Comparison of ENCODE assay signal across 37 cellular contexts in the genomic region with DNA sequence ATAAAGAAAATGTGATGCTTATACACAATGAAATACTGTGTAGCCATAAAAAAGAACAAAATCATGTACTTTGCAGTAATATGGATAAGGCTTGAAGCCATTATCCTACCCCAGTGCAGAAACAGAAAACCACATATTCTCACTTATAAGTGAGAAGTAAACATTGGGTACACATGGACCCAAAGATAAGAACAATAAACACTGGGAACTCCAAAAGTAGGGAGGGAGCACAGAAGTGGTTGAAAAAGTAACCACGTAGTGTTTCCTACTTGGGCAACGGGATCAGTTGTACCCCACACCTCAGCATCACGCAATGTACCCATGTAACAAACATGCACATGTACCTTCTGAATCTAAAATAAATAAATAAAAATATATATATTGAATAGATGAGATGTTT.
"Had no signal": no experiment of that assay in that cellular context is flagged by ENCODE, and none has a peak within 500 bp of the region (broad histone marks: within the 10 kb centered on the region; RNA-seq: fewer than 3 reads in every experiment).

No MANE protein-coding gene starts in this region.

- H3K27me3 ChIP-seq: MG63 had no signal

- H3K4me3 ChIP-seq: MG63 had no signal

- DNase-seq: Karpas-422, Kasumi-1, MG63, MM.1S, MV-4-11, NCI-H1048, NCI-H1092, NCI-H1092 treated with DMSO at 0.1 percent for 48 hours, NCI-H1105, NCI-H1105 treated with DMSO at 0.1 percent for 48 hours, NCI-H1417, NCI-H1417 treated with DMSO at 0.1 percent for 48 hours, NCI-H1436, NCI-H1436 treated with DMSO at 0.1 percent for 48 hours, NCI-H146, NCI-H1694, NCI-H1694 treated with DMSO at 0.1 percent for 48 hours, NCI-H187 treated with DMSO at 0.1 percent for 48 hours, NCI-H1930, NCI-H2029, NCI-H2029 treated with DMSO at 0.1 percent for 48 hours, NCI-H2081, NCI-H2081 treated with DMSO at 0.1 percent for 48 hours, NCI-H2107, NCI-H2171, NCI-H2171 treated with DMSO at 0.1 percent for 48 hours, NCI-H2227 treated with DMSO at 0.1 percent for 48 hours, NCI-H226, NCI-H345, NCI-H446, NCI-H446 treated with DMSO at 0.1 percent for 48 hours, NCI-H510A, NCI-H510A treated with DMSO at 0.1 percent for 48 hours, NCI-H524, NCI-H524 treated with DMSO at 0.1 percent for 48 hours, NCI-H526, NCI-H526 treated with DMSO at 0.1 percent for 48 hours had no signal

- H3K36me3 ChIP-seq: MG63 had no signal

- H3K9me3 ChIP-seq: MG63 had no signal
